In the genomic region with DNA sequence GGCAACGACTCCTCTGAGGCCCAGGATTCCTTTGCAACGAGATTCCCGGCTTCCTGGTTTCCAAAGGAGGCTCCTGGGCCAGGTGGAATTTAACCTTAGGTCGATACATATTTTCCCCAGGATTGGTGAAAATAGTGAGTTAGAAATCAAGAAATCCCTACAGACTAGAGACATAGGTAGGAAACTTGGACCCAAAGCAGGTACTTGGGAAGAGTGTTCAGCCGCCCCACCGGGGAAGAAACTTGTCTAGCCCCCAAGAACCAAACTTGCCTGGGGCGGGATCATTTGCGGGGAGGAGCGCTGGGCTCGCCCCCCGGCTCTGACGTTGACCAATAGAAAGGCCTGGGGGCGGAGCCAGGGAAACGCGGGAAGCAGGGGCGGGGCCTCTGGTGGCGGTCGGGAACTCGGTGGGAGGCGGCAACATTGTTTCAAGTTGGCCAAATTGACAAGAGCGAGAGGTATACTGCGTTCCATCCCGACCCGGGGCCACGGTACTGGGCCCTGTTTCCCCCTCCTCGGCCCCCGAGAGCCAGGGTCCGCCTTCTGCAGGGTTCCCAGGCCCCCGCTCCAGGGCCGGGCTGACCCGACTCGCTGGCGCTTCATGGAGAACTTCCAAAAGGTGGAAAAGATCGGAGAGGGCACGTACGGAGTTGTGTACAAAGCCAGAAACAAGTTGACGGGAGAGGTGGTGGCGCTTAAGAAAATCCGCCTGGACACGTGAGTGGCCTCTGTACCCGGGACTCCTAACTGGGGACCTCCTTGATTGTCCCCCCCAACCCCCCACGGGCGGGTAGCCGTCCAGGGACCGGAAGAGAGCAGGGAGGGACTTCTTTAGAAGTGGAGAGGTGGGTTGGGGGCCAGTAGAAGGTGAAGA, we compare ENCODE assay signal across 1 cellular context.
TF ChIP-seq lines count a peak whose summit lies in the region.

A gene (plus strand): TSS at position 423 of the 874 bp plus-strand sequence. CDS start 179 bp downstream, at position 602.

TF ChIP-seq in K562, 482 proteins besides CTCF, POLR2A, EP300 and RAD21 (continued from another document and continues in another):
- TF ChIP-seq, protein P1, sequence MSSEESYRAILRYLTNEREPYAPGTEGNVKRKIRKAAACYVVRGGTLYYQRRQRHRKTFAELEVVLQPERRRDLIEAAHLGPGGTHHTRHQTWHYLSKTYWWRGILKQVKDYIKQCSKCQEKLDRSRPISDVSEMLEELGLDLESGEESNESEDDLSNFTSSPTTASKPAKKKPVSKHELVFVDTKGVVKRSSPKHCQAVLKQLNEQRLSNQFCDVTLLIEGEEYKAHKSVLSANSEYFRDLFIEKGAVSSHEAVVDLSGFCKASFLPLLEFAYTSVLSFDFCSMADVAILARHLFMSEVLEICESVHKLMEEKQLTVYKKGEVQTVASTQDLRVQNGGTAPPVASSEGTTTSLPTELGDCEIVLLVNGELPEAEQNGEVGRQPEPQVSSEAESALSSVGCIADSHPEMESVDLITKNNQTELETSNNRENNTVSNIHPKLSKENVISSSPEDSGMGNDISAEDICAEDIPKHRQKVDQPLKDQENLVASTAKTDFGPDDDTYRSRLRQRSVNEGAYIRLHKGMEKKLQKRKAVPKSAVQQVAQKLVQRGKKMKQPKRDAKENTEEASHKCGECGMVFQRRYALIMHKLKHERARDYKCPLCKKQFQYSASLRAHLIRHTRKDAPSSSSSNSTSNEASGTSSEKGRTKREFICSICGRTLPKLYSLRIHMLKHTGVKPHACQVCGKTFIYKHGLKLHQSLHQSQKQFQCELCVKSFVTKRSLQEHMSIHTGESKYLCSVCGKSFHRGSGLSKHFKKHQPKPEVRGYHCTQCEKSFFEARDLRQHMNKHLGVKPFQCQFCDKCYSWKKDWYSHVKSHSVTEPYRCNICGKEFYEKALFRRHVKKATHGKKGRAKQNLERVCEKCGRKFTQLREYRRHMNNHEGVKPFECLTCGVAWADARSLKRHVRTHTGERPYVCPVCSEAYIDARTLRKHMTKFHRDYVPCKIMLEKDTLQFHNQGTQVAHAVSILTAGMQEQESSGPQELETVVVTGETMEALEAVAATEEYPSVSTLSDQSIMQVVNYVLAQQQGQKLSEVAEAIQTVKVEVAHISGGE (CRISPR knock-in tag; IDR thresholded peaks at IDR 0.05), result peak in 1 of 3 experiments; percentile 74; a peak in 2 of 6 replicates
- TF ChIP-seq JUN (IDR thresholded peaks at IDR 0.05; ENCODE audit: borderline replicate concordance, low read depth, low read length) (no peak), JUN (CRISPR knock-in tag; IDR thresholded peaks at IDR 0.05; ENCODE audit: borderline replicate concordance) (no peak), FOSL1 (tag; conservative IDR thresholded peaks at IDR 0.05) (no peak), POU5F1 (IDR thresholded peaks at IDR 0.05; ENCODE audit: borderline replicate concordance, low read depth, low read length, partially characterized antibody) (no peak), TCFL5 (CRISPR knock-in tag; conservative IDR thresholded peaks at IDR 0.05) (no peak), CBX2 (IDR thresholded peaks at IDR 0.05; ENCODE audit: insufficient read depth, low read length, poor library complexity, severe bottlenecking) (no peak), RFX5 (IDR thresholded peaks at IDR 0.05; ENCODE audit: low read depth, low read length) (no peak), LCOR (CRISPR knock-in tag; IDR thresholded peaks at IDR 0.05) (no peak; the same call in 1 of the 2 replicates), CREB1 (IDR thresholded peaks at IDR 0.05) (peak; percentile 38), CREB1 (CRISPR knock-in tag; IDR thresholded peaks at IDR 0.05) (peak; percentile 41; the same call in 1 of the 2 replicates), SAP30 (IDR thresholded peaks at IDR 0.05; ENCODE audit: borderline replicate concordance, insufficient read depth, low read depth, low read length, poor library complexity, severe bottlenecking) (peak; percentile 72), PHF8 (IDR thresholded peaks at IDR 0.05; ENCODE audit: borderline replicate concordance, low read length) (peak; percentile 86; the same call in 1 of the 2 replicates), ZFP30 (CRISPR knock-in tag; IDR thresholded peaks at IDR 0.05; ENCODE audit: borderline replicate concordance) (no peak), POLR2H (tag; IDR thresholded peaks at IDR 0.05; ENCODE audit: low read depth) (peak; percentile 70), MXI1 (IDR thresholded peaks at IDR 0.05; ENCODE audit: low read depth, low read length) (no peak), SUPT5H (IDR thresholded peaks at IDR 0.05) (peak; percentile 88), CHD4 (IDR thresholded peaks at IDR 0.05; ENCODE audit: insufficient read depth, insufficient replicate concordance, low read depth, low read length, poor library complexity, severe bottlenecking) (no peak), SP1 (CRISPR knock-in tag; IDR thresholded peaks at IDR 0.05) (peak; percentile 82), RCOR1 (IDR thresholded peaks at IDR 0.05; ENCODE audit: borderline replicate concordance in 1 of 2, low read depth in 2 of 2, low read length in 2 of 2) (0 out of 4 replicates have a peak, but pooled peaks of 1 of the 2 experiments have one; percentile 19), TGIF2 (CRISPR knock-in tag; IDR thresholded peaks at IDR 0.05) (0 out of 2 replicates have a peak, but pooled peaks have one; percentile 43), TBP (optimal IDR thresholded peaks at IDR 0.05; ENCODE audit: low read depth, low read length) (peak; percentile 71), HNRNPLL (IDR thresholded peaks at IDR 0.05; ENCODE audit: low read depth, low read length, poor library complexity, severe bottlenecking) (peak; percentile 22)
- TF ChIP-seq, protein P2, sequence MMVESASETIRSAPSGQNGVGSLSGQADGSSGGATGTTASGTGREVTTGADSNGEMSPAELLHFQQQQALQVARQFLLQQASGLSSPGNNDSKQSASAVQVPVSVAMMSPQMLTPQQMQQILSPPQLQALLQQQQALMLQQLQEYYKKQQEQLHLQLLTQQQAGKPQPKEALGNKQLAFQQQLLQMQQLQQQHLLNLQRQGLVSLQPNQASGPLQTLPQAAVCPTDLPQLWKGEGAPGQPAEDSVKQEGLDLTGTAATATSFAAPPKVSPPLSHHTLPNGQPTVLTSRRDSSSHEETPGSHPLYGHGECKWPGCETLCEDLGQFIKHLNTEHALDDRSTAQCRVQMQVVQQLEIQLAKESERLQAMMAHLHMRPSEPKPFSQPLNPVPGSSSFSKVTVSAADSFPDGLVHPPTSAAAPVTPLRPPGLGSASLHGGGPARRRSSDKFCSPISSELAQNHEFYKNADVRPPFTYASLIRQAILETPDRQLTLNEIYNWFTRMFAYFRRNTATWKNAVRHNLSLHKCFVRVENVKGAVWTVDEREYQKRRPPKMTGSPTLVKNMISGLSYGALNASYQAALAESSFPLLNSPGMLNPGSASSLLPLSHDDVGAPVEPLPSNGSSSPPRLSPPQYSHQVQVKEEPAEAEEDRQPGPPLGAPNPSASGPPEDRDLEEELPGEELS (CRISPR knock-in tag; IDR thresholded peaks at IDR 0.05; ENCODE audit: borderline replicate concordance), result no peak
- TF ChIP-seq, protein P3, sequence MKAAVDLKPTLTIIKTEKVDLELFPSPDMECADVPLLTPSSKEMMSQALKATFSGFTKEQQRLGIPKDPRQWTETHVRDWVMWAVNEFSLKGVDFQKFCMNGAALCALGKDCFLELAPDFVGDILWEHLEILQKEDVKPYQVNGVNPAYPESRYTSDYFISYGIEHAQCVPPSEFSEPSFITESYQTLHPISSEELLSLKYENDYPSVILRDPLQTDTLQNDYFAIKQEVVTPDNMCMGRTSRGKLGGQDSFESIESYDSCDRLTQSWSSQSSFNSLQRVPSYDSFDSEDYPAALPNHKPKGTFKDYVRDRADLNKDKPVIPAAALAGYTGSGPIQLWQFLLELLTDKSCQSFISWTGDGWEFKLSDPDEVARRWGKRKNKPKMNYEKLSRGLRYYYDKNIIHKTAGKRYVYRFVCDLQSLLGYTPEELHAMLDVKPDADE (conservative IDR thresholded peaks at IDR 0.05; ENCODE audit: control insufficient read depth, low read depth, low read length), result peak; percentile 24; the same call in 1 of the 2 replicates
- TF ChIP-seq, protein P4, sequence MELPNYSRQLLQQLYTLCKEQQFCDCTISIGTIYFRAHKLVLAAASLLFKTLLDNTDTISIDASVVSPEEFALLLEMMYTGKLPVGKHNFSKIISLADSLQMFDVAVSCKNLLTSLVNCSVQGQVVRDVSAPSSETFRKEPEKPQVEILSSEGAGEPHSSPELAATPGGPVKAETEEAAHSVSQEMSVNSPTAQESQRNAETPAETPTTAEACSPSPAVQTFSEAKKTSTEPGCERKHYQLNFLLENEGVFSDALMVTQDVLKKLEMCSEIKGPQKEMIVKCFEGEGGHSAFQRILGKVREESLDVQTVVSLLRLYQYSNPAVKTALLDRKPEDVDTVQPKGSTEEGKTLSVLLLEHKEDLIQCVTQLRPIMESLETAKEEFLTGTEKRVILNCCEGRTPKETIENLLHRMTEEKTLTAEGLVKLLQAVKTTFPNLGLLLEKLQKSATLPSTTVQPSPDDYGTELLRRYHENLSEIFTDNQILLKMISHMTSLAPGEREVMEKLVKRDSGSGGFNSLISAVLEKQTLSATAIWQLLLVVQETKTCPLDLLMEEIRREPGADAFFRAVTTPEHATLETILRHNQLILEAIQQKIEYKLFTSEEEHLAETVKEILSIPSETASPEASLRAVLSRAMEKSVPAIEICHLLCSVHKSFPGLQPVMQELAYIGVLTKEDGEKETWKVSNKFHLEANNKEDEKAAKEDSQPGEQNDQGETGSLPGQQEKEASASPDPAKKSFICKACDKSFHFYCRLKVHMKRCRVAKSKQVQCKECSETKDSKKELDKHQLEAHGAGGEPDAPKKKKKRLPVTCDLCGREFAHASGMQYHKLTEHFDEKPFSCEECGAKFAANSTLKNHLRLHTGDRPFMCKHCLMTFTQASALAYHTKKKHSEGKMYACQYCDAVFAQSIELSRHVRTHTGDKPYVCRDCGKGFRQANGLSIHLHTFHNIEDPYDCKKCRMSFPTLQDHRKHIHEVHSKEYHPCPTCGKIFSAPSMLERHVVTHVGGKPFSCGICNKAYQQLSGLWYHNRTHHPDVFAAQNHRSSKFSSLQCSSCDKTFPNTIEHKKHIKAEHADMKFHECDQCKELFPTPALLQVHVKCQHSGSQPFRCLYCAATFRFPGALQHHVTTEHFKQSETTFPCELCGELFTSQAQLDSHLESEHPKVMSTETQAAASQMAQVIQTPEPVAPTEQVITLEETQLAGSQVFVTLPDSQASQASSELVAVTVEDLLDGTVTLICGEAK (IDR thresholded peaks at IDR 0.05), result peak; percentile 70
- TF ChIP-seq, protein P4 (CRISPR knock-in tag; IDR thresholded peaks at IDR 0.05), result no peak
- TF ChIP-seq, protein P5, sequence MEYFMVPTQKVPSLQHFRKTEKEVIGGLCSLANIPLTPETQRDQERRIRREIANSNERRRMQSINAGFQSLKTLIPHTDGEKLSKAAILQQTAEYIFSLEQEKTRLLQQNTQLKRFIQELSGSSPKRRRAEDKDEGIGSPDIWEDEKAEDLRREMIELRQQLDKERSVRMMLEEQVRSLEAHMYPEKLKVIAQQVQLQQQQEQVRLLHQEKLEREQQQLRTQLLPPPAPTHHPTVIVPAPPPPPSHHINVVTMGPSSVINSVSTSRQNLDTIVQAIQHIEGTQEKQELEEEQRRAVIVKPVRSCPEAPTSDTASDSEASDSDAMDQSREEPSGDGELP (CRISPR knock-in tag; IDR thresholded peaks at IDR 0.05; ENCODE audit: borderline replicate concordance), result peak; percentile 41; the same call in 1 of the 2 replicates
- TF ChIP-seq, protein P6, sequence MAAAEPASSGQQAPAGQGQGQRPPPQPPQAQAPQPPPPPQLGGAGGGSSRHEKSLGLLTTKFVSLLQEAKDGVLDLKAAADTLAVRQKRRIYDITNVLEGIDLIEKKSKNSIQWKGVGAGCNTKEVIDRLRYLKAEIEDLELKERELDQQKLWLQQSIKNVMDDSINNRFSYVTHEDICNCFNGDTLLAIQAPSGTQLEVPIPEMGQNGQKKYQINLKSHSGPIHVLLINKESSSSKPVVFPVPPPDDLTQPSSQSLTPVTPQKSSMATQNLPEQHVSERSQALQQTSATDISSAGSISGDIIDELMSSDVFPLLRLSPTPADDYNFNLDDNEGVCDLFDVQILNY (CRISPR knock-in tag; IDR thresholded peaks at IDR 0.05), result no peak
- TF ChIP-seq, protein P7, sequence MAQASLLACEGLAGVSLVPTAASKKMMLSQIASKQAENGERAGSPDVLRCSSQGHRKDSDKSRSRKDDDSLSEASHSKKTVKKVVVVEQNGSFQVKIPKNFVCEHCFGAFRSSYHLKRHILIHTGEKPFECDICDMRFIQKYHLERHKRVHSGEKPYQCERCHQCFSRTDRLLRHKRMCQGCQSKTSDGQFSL (CRISPR knock-in tag; IDR thresholded peaks at IDR 0.05), result peak; percentile 58; the same call in 1 of the 2 replicates
- TF ChIP-seq, protein P7 (tag; IDR thresholded peaks at IDR 0.05), result 0 out of 4 replicates have a peak, but pooled peaks of 1 of the 2 experiments have one; percentile 43
- TF ChIP-seq, protein P8, sequence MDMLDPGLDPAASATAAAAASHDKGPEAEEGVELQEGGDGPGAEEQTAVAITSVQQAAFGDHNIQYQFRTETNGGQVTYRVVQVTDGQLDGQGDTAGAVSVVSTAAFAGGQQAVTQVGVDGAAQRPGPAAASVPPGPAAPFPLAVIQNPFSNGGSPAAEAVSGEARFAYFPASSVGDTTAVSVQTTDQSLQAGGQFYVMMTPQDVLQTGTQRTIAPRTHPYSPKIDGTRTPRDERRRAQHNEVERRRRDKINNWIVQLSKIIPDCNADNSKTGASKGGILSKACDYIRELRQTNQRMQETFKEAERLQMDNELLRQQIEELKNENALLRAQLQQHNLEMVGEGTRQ (CRISPR knock-in tag; IDR thresholded peaks at IDR 0.05), result peak; percentile 20; the same call in 1 of the 2 replicates
